ENCODE assay signal across 2 cellular contexts in genomic region chr10:69624245-69624786, GRCh38.
A peak's percentile ranks its signal among the peaks of the same experiment; 100 is the strongest.
TF ChIP-seq lines count a peak whose summit lies in the region.

No MANE protein-coding gene starts in this region.

TF ChIP-seq in HEK293, 187 proteins besides CTCF, POLR2A, EP300 and RAD21:
- TF ChIP-seq ZNF416 (tag by site-specific recombination; IDR thresholded peaks at IDR 0.05): no peak
- no peak for TF ChIP-seq ZNF654 (tag by site-specific recombination; IDR thresholded peaks at IDR 0.05; ENCODE audit: low read depth)
- TF ChIP-seq SETDB1 (IDR thresholded peaks at IDR 0.05; ENCODE audit: insufficient read length, low read length): peak; percentile 50
- TF ChIP-seq PRDM1 (tag by site-specific recombination; IDR thresholded peaks at IDR 0.05): peak; percentile 62; the same call in 1 of the 2 replicates

TF ChIP-seq in K562, 482 proteins besides CTCF, POLR2A, EP300 and RAD21:
- TF ChIP-seq ZNF280A (IDR thresholded peaks at IDR 0.05; ENCODE audit: low read depth, partially characterized antibody): peak; percentile 31
- TF ChIP-seq FOXO4 (CRISPR knock-in tag; IDR thresholded peaks at IDR 0.05): no peak
- TF ChIP-seq NELFE (IDR thresholded peaks at IDR 0.05; ENCODE audit: insufficient read depth, insufficient read length): no peak
- TF ChIP-seq ZNF316 (IDR thresholded peaks at IDR 0.05): peak; percentile 70
- no peak for TF ChIP-seq IRF9 (tag; IDR thresholded peaks at IDR 0.05)
- TF ChIP-seq CBX3 (IDR thresholded peaks at IDR 0.05; ENCODE audit: borderline replicate concordance in 1 of 2, low read length in 2 of 2): 0 out of 3 replicates have a peak, but pooled peaks of 1 of the 2 experiments have one; percentile 44
- peak; percentile 21; the same call in 1 of the 2 replicates for TF ChIP-seq C11orf30 (IDR thresholded peaks at IDR 0.05; ENCODE audit: low read depth)
- no peak for TF ChIP-seq THRA (IDR thresholded peaks at IDR 0.05)
- TF ChIP-seq EHMT2 (IDR thresholded peaks at IDR 0.05): no peak
- TF ChIP-seq MAFG (tag; conservative IDR thresholded peaks at IDR 0.05): 0 out of 2 replicates have a peak, but pooled peaks have one; percentile 17
